ENCODE assay signal across 1 cellular context in genomic region chr17:48944519-48945260, GRCh38.
TF ChIP-seq lines count a peak whose summit lies in the region.

TSS of gene SNF8 (minus strand) at chr17:48944842. CDS start at chr17:48944734, 108 bp downstream.

TF ChIP-seq in H1, 55 proteins besides CTCF, POLR2A, EP300 and RAD21 (continued from another document):
- TF ChIP-seq RXRA (IDR thresholded peaks at IDR 0.05; ENCODE audit: insufficient read depth, low read depth, low read length) (no peak), SRF (IDR thresholded peaks at IDR 0.05; ENCODE audit: low read depth, low read length) (peak; percentile 49; the same call in 1 of the 2 replicates), SUZ12 (IDR thresholded peaks at IDR 0.05; ENCODE audit: low read length) (no peak), NANOG (IDR thresholded peaks at IDR 0.05; ENCODE audit: insufficient read depth, low read depth, low read length, poor library complexity, severe bottlenecking) (peak; percentile 30), CREB1 (IDR thresholded peaks at IDR 0.05) (peak; percentile 98), TBP (IDR thresholded peaks at IDR 0.05; ENCODE audit: low read depth, low read length) (peak; percentile 83), TAF7 (optimal IDR thresholded peaks at IDR 0.05; ENCODE audit: borderline replicate concordance, low read depth, low read length) (peak; percentile 83), GTF2F1 (IDR thresholded peaks at IDR 0.05; ENCODE audit: borderline replicate concordance, low read depth, low read length) (peak; percentile 85; the same call in 1 of the 2 replicates), GABPA (IDR thresholded peaks at IDR 0.05; ENCODE audit: borderline replicate concordance, insufficient read depth, low read length) (peak; percentile 95), RNF2 (IDR thresholded peaks at IDR 0.05; ENCODE audit: borderline replicate concordance, low read depth, low read length, missing control alignments, poor library complexity, severe bottlenecking) (no peak), ATF2 (IDR thresholded peaks at IDR 0.05; ENCODE audit: low read length) (no peak), CTBP2 (IDR thresholded peaks at IDR 0.05; ENCODE audit: borderline replicate concordance, insufficient read depth, insufficient read length, low read length) (no peak), TCF12 (IDR thresholded peaks at IDR 0.05; ENCODE audit: low read depth, low read length) (no peak), SP1 (IDR thresholded peaks at IDR 0.05; ENCODE audit: low read depth, low read length) (no peak), CHD1 (IDR thresholded peaks at IDR 0.05; ENCODE audit: low read depth, low read length) (no peak), SIN3A (conservative IDR thresholded peaks at IDR 0.05 in 1 of 2, IDR thresholded peaks at IDR 0.05 in 1 of 2; ENCODE audit: low read depth in 1 of 2, low read length in 2 of 2) (peak; percentile 11 to 97; a peak in 2 of 4 replicates), SIX5 (IDR thresholded peaks at IDR 0.05; ENCODE audit: low read depth, low read length) (no peak), CHD7 (IDR thresholded peaks at IDR 0.05; ENCODE audit: insufficient replicate concordance, low read length) (no peak), SP2 (IDR thresholded peaks at IDR 0.05; ENCODE audit: low read length) (no peak), JUN (IDR thresholded peaks at IDR 0.05; ENCODE audit: low read depth, low read length) (no peak), NRF1 (IDR thresholded peaks at IDR 0.05; ENCODE audit: low read depth, low read length) (no peak), KDM1A (IDR thresholded peaks at IDR 0.05; ENCODE audit: borderline replicate concordance, low read length) (no peak), FOSL1 (IDR thresholded peaks at IDR 0.05; ENCODE audit: insufficient read depth, low read depth, low read length) (no peak), CBX8 (IDR thresholded peaks at IDR 0.05; ENCODE audit: borderline replicate concordance, low read depth, low read length) (no peak), POLR2AphosphoS5 (IDR thresholded peaks at IDR 0.05; ENCODE audit: low read depth, low read length) (peak; percentile 89), EGR1 (IDR thresholded peaks at IDR 0.05; ENCODE audit: borderline replicate concordance, low read depth, low read length) (peak; percentile 63; the same call in 1 of the 2 replicates), BRCA1 (IDR thresholded peaks at IDR 0.05; ENCODE audit: low read depth, low read length) (no peak), ATF3 (IDR thresholded peaks at IDR 0.05; ENCODE audit: insufficient read depth, low read depth, low read length) (peak; percentile 66; the same call in 1 of the 2 replicates), SAP30 (IDR thresholded peaks at IDR 0.05; ENCODE audit: insufficient read depth, insufficient replicate concordance, low read length) (no peak), POU5F1 (IDR thresholded peaks at IDR 0.05; ENCODE audit: low read depth, low read length) (no peak), TAF1 (IDR thresholded peaks at IDR 0.05; ENCODE audit: low read depth, low read length) (peak; percentile 95), KDM4A (IDR thresholded peaks at IDR 0.05; ENCODE audit: low read depth, low read length, severe bottlenecking) (peak; percentile 82), HDAC6 (IDR thresholded peaks at IDR 0.05; ENCODE audit: low read depth, low read length) (no peak), RBBP5 (IDR thresholded peaks at IDR 0.05; ENCODE audit: borderline replicate concordance, low read depth, low read length) (0 out of 2 replicates have a peak, but pooled peaks have one; percentile 72), JUND (IDR thresholded peaks at IDR 0.05; ENCODE audit: low read length) (0 out of 2 replicates have a peak, but pooled peaks have one; percentile 0), USF2 (IDR thresholded peaks at IDR 0.05; ENCODE audit: low read length) (no peak), MAX (IDR thresholded peaks at IDR 0.05) (peak; percentile 98), ASH2L (IDR thresholded peaks at IDR 0.05; ENCODE audit: low read length) (peak; percentile 80), BCL11A (IDR thresholded peaks at IDR 0.05; ENCODE audit: low read depth in 2 of 2, low read length in 2 of 2) (no peak), E2F6 (IDR thresholded peaks at IDR 0.05) (peak; percentile 98), CHD2 (IDR thresholded peaks at IDR 0.05; ENCODE audit: low read length) (peak; percentile 70), CEBPB (IDR thresholded peaks at IDR 0.05; ENCODE audit: low read depth, low read length) (no peak), PHF8 (conservative IDR thresholded peaks at IDR 0.05; ENCODE audit: low read depth, low read length) (peak; percentile 92), SP4 (IDR thresholded peaks at IDR 0.05; ENCODE audit: low read length) (0 out of 2 replicates have a peak, but pooled peaks have one; percentile 19), CBX5 (IDR thresholded peaks at IDR 0.05; ENCODE audit: low read depth, low read length) (no peak), BACH1 (IDR thresholded peaks at IDR 0.05; ENCODE audit: low read length) (peak; percentile 12; the same call in 1 of the 2 replicates), YY1 (IDR thresholded peaks at IDR 0.05; ENCODE audit: low read depth, low read length) (0 out of 2 replicates have a peak, but pooled peaks have one; percentile 33), SIRT6 (IDR thresholded peaks at IDR 0.05; ENCODE audit: low read length) (no peak), RFX5 (IDR thresholded peaks at IDR 0.05; ENCODE audit: borderline replicate concordance, low read depth, low read length) (no peak), MAFK (IDR thresholded peaks at IDR 0.05; ENCODE audit: low read depth, low read length) (no peak), TEAD4 (IDR thresholded peaks at IDR 0.05; ENCODE audit: low read depth, low read length) (no peak)
